In the genomic region with DNA sequence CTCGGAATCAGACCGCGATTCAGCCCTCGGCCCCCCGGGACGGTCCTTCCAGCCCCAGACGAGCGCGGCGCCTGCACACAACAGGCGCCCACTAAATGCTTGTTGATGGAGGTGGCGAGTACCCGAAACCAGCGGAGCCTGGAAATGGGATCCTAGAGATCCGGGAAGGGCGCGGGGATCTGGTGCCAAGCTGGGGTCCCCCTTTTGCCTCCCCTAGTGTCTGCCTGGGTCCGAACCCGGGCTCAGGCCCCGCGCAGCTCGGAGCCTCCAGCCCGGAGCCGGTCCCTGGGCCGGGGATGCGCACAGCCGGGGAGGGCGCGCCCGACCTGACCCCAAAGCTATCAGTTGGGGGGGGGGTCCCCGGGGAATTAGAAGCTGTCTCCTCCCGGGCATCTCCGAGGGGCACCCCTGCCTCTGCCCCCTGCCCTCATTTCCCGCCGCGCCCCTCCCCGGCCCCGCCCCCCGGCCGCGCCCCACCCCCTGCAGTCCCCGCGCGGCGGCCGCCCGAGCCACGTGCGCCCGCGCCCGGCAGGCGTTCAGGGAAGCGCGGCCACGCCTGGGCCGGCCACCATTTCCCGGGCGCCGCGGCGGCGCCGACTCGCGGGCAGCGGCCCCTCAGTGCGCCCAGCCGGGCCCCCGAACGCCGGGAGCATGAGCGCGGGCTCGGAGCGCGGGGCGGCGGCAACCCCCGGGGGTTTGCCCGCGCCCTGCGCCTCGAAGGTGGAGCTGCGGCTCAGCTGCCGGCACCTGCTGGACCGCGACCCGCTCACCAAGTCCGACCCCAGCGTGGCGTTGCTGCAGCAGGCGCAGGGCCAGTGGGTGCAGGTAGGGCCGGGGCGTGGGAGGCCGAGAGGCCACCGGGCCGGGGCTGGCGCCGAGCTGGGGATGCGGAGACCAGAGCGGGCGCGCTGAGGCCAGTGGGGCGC, we compare ENCODE assay signal across 9 cellular contexts. TPM values are rescaled to one million over a fixed set of nuclear protein-coding genes. Genes with fewer than 3 reads are reported as not detected.
A peak's percentile ranks its signal among the peaks of the same experiment; 100 is the strongest.
DNase-seq lines count a peak whose midpoint lies in the region; ATAC-seq, FAIRE-seq and TF ChIP-seq lines count a peak whose summit lies in the region.
"Had no signal": no experiment of that assay in that cellular context is flagged by ENCODE, and none has a peak within 500 bp of the region (broad histone marks: within the 10 kb centered on the region; RNA-seq: fewer than 3 reads in every experiment).

A gene (plus strand): TSS at position 512 of the 926 bp plus-strand sequence. CDS start 140 bp downstream, at position 652.

- peak within 1 kb of the TSS; percentile 55 for H3K9ac ChIP-seq in astrocyte (ENCODE audit: low read length)

- H3K36me3 Mint-ChIP-seq in Calu3 (ENCODE audit: insufficient read depth, unreplicated experiment) (peaks cover 32% of the 10 kb centered on the region), astrocyte (ENCODE audit: low read depth, unreplicated experiment) (no peaks in the 10 kb centered on the region), memory B cell (no peaks in the 10 kb centered on the region)

- H4K20me1 ChIP-seq in astrocyte (ENCODE audit: insufficient read depth, low read length): no peaks in the 10 kb centered on the region

- H3K4me1 Mint-ChIP-seq in Calu3 (ENCODE audit: low read depth, unreplicated experiment) (no peaks in the 10 kb centered on the region), astrocyte (ENCODE audit: low read depth, unreplicated experiment) (peaks cover 9% of the 10 kb centered on the region), memory B cell (peaks cover 6% of the 10 kb centered on the region)

- no peak within 1 kb of the TSS for H3K27ac Mint-ChIP-seq in Calu3 (ENCODE audit: unreplicated experiment)
- no peak within 1 kb of the TSS for H3K27ac Mint-ChIP-seq in astrocyte (ENCODE audit: unreplicated experiment)
- no peak within 1 kb of the TSS for H3K27ac Mint-ChIP-seq in memory B cell

- H3K9me3 Mint-ChIP-seq in Calu3 (ENCODE audit: low read depth, unreplicated experiment): no peaks in the 10 kb centered on the region
- no peaks in the 10 kb centered on the region for H3K9me3 Mint-ChIP-seq in astrocyte (ENCODE audit: unreplicated experiment)
- no peaks in the 10 kb centered on the region for H3K9me3 Mint-ChIP-seq in memory B cell

- peak within 1 kb of the TSS; percentile 89 for H2AFZ ChIP-seq in astrocyte (ENCODE audit: low read depth, low read length)

- H3K79me2 ChIP-seq in astrocyte (ENCODE audit: insufficient read depth, low read length): peaks cover 5% of the 10 kb centered on the region

- BruUV-seq in Calu3 (replicated peaks; lab: Mats Ljungman, UMichigan): no TSS peak

- intact Hi-C loops in Calu3 (cut with micrococcal nuclease; ENCODE audit: unreplicated experiment): no loop called here

- H3K9me3 ChIP-seq in astrocyte (ENCODE audit: insufficient read depth, low read depth, low read length): no peaks in the 10 kb centered on the region

- H3K4me3 Mint-ChIP-seq in Calu3 (ENCODE audit: low read depth, unreplicated experiment) (peak within 1 kb of the TSS; percentile 58), astrocyte (ENCODE audit: unreplicated experiment) (peak within 1 kb of the TSS; percentile 60), memory B cell (peak within 1 kb of the TSS; percentile 74)

- ATAC-seq in HG03103 (IDR thresholded peaks at IDR 0.05; ENCODE audit: low read depth, unreplicated experiment) (peak; percentile 25), memory B cell (ENCODE audit: low read depth) (peak; percentile 39), GM19452 (IDR thresholded peaks at IDR 0.05; ENCODE audit: unreplicated experiment) (no peak), HG02852 (IDR thresholded peaks at IDR 0.05; ENCODE audit: unreplicated experiment) (no peak), GM19035 (IDR thresholded peaks at IDR 0.05; ENCODE audit: unreplicated experiment) (no peak)

- TF ChIP-seq CTCF in Calu3 (IDR thresholded peaks at IDR 0.05; ENCODE audit: unreplicated experiment) (no peak), astrocyte (IDR thresholded peaks at IDR 0.05; ENCODE audit: insufficient read depth, low read depth, low read length) (no peak)

- no peak within 1 kb of the TSS for H3K27ac ChIP-seq in astrocyte (ENCODE audit: low read depth, low read length)
- H3K27ac ChIP-seq: VCaP had no signal

- DNase-seq in Calu3 (no peak), astrocyte (ENCODE audit: low read depth) (no peak), memory B cell (ENCODE audit: low spot score in 2 of 2) (no peak), NAMALWA (ENCODE audit: low spot score) (no peak)

- H3K36me3 ChIP-seq in astrocyte (ENCODE audit: insufficient read depth, low read length): no peaks in the 10 kb centered on the region

- CTCF ChIA-PET in Calu3 (lab: Charles Lee): interaction anchor here (0.6 to 0.7 kb wide), 4 partner anchors 124 to 349 kb away, joined by 3 to 6 read pairs (median 4); a partner anchor contains a TSS

- H3K27me3 Mint-ChIP-seq in Calu3 (ENCODE audit: unreplicated experiment) (peaks cover 29% of the 10 kb centered on the region), astrocyte (ENCODE audit: low read depth, unreplicated experiment) (peaks cover 3% of the 10 kb centered on the region), memory B cell (peaks cover 3% of the 10 kb centered on the region)

- no peak for FAIRE-seq in astrocyte (lab: Jason Lieb, UNC)

- H3K27me3 ChIP-seq in astrocyte (ENCODE audit: insufficient read depth, low read length): no peaks in the 10 kb centered on the region

- H3K4me3 ChIP-seq in astrocyte (ENCODE audit: insufficient read depth, low read depth, low read length): peak within 1 kb of the TSS; percentile 48

- peaks cover 5% of the 10 kb centered on the region for H3K4me1 ChIP-seq in astrocyte (ENCODE audit: insufficient read depth, low read length)

- peak within 1 kb of the TSS; percentile 83 for H3K4me2 ChIP-seq in astrocyte (ENCODE audit: low read length)

RNA-seq across cellular contexts. Expression of the gene that starts here (rescaled TPM):
- 31.3 and 48.2 TPM in 2 replicates for total RNA-seq in Calu3 (2022)
- total RNA-seq in astrocyte: 6.7 and 7.5 TPM in 2 replicates

Comparison
In these comparisons a context has a peak if more than half of its experiments do, and no peak if none do; other contexts are left out.
1. ATAC-seq: peak in HG03103 (single experiment) and memory B cell (single experiment); none in GM19452 (single experiment), HG02852 (single experiment) and GM19035 (single experiment).
2. Peak in every context shown above with its lines, with median percentiles within 50 percentile points of each other: H3K4me3 Mint-ChIP-seq.